ENCODE assay signal across 26 cellular contexts in the genomic region with DNA sequence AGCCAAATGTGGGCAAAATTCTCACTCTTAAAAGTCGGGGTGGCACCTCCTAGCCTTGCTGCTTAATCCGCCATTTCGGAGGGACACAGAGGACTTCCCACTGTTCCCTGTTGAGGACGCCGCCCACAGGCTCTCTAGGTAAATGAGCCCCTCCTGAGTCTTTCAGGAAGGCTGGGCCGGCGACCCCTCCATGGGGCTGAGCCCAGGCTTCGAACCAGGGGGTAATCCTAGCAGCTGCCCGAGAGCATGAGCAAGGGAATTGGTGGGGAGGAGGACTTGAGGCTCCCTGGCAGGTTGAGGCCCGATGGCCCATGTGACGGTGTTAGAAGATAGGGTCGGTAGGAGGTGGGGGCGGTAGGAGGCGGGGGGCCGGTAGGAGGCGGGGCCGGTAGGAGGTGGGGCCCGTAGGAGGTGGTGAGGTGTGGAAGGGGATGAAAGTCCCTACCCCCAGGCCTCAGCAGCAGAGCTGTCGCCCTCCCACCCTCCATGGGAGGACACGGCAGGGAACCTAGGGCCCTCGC.
"Had no signal": no experiment of that assay in that cellular context is flagged by ENCODE, and none has a peak within 500 bp of the region (broad histone marks: within the 10 kb centered on the region; RNA-seq: fewer than 3 reads in every experiment).

No MANE protein-coding gene starts in this region.

- H3K27ac Mint-ChIP-seq: activated CD4-positive, alpha-beta T cell treated with anti-CD3 and anti-CD28 coated beads, Interleukin-2, amount 10 ng/mL, durations not matched to agents 7 days and 5 days; activated CD8-positive, alpha-beta memory T cell treated with anti-CD3 and anti-CD28 coated beads, Interleukin-2, amount 10 ng/mL, durations not matched to agents 7 days and 5 days; activated CD8-positive, alpha-beta T cell treated with anti-CD3 and anti-CD28 coated beads for 36 hours; stimulated activated naive B cell treated with anti-CD40 and anti-IgM and Interleukin-4, amounts not matched to agents 10 μg/mL and 1 μg/mL and 100 μg/mL, for 72 hours; T-helper 1 cell treated with Interleukin-12 subunit alpha and Interleukin-12 subunit beta and Interleukin-4 antibody, amounts not matched to agents 30 μg/mL and 1 μg/mL, for 36 hours; type B pancreatic cell had no signal

- H3K27me3 ChIP-seq: esophagus squamous epithelium, gastroesophageal sphincter, heart right ventricle, sigmoid colon, vagina had no signal

- H3K9me3 Mint-ChIP-seq: activated CD4-positive, alpha-beta T cell treated with anti-CD3 and anti-CD28 coated beads, Interleukin-2, amount 10 ng/mL, durations not matched to agents 7 days and 5 days; activated CD8-positive, alpha-beta T cell treated with anti-CD3 and anti-CD28 coated beads for 36 hours; brain; naive B cell; neural crest cell; stimulated activated naive B cell treated with anti-CD40 and anti-IgM and Interleukin-4, amounts not matched to agents 10 μg/mL and 1 μg/mL and 100 μg/mL, for 72 hours; T-helper 1 cell treated with Interleukin-12 subunit alpha and Interleukin-12 subunit beta and Interleukin-4 antibody, amounts not matched to agents 30 μg/mL and 1 μg/mL, for 36 hours; type B pancreatic cell had no signal

- H3K27me3 Mint-ChIP-seq: activated CD4-positive, alpha-beta T cell treated with anti-CD3 and anti-CD28 coated beads, Interleukin-2, amount 10 ng/mL, durations not matched to agents 7 days and 5 days; activated CD8-positive, alpha-beta T cell treated with anti-CD3 and anti-CD28 coated beads for 36 hours; naive B cell; stimulated activated naive B cell treated with anti-CD40 and anti-IgM and Interleukin-4, amounts not matched to agents 10 μg/mL and 1 μg/mL and 100 μg/mL, for 72 hours; type B pancreatic cell had no signal

- H3K36me3 ChIP-seq: vagina had no signal

- FAIRE-seq: kidney had no signal

- H3K9me3 ChIP-seq: esophagus squamous epithelium, gastroesophageal sphincter, heart right ventricle, lower lobe of right lung, sigmoid colon, thoracic aorta, vagina had no signal

- DNase-seq: activated CD4-positive, alpha-beta T cell treated with anti-CD3 and anti-CD28 coated beads, Interleukin-2, amount 10 ng/mL, durations not matched to agents 7 days and 5 days; activated CD4-positive, CD25-positive, alpha-beta regulatory T cell treated with anti-CD3 and anti-CD28 coated beads, Interleukin-2, amount 50 U/mL, for 72 hours; activated CD8-positive, alpha-beta memory T cell treated with anti-CD3 and anti-CD28 coated beads, Interleukin-2, amount 10 ng/mL, durations not matched to agents 7 days and 5 days; activated CD8-positive, alpha-beta T cell treated with anti-CD3 and anti-CD28 coated beads for 36 hours; activated gamma-delta T cell; activated naive CD4-positive, alpha-beta T cell treated with anti-CD3 and anti-CD28 coated beads, Interleukin-2, amount 50 U/mL, for 16 hours; activated T-cell treated with anti-CD3 and anti-CD28 coated beads for 4 hours; aorta; central memory CD4-positive, alpha-beta T cell; esophagus squamous epithelium; heart right ventricle; kidney; lower lobe of right lung; mesendoderm; naive B cell; sigmoid colon; stimulated activated CD4-positive, alpha-beta T cell treated with anti-CD3 and anti-CD28 coated beads, Interleukin-15, amount 100 ng/mL, for 24 hours; stimulated activated naive B cell treated with anti-CD40 and anti-IgM and Interleukin-4, amounts not matched to agents 10 μg/mL and 1 μg/mL and 100 μg/mL, for 72 hours had no signal

- H3K4me3 ChIP-seq: esophagus squamous epithelium, gastroesophageal sphincter, heart right ventricle, lower lobe of right lung, sigmoid colon, smooth muscle cell, thoracic aorta, vagina had no signal

- H3K36me3 Mint-ChIP-seq: activated CD8-positive, alpha-beta memory T cell treated with anti-CD3 and anti-CD28 coated beads, Interleukin-2, amount 10 ng/mL, durations not matched to agents 7 days and 5 days; brain; naive B cell had no signal

- H3K4me1 ChIP-seq: lower lobe of right lung had no signal

- H3K27ac ChIP-seq: esophagus squamous epithelium, gastroesophageal sphincter, heart right ventricle, lower lobe of right lung, sigmoid colon, thoracic aorta, vagina had no signal

- ATAC-seq: activated CD8-positive, alpha-beta memory T cell treated with anti-CD3 and anti-CD28 coated beads, Interleukin-2, amount 10 ng/mL, durations not matched to agents 7 days and 5 days; activated CD8-positive, alpha-beta T cell treated with anti-CD3 and anti-CD28 coated beads for 36 hours; gastroesophageal sphincter; heart right ventricle; lower lobe of right lung; stimulated activated naive B cell treated with anti-CD40 and anti-IgM and Interleukin-4, amounts not matched to agents 10 μg/mL and 1 μg/mL and 100 μg/mL, for 72 hours had no signal

- H3K4me2 ChIP-seq: smooth muscle cell had no signal

- H3K4me3 Mint-ChIP-seq: activated CD4-positive, alpha-beta T cell treated with anti-CD3 and anti-CD28 coated beads, Interleukin-2, amount 10 ng/mL, durations not matched to agents 7 days and 5 days; activated CD8-positive, alpha-beta memory T cell treated with anti-CD3 and anti-CD28 coated beads, Interleukin-2, amount 10 ng/mL, durations not matched to agents 7 days and 5 days; activated CD8-positive, alpha-beta T cell treated with anti-CD3 and anti-CD28 coated beads for 36 hours; brain; naive B cell; neural crest cell; stimulated activated naive B cell treated with anti-CD40 and anti-IgM and Interleukin-4, amounts not matched to agents 10 μg/mL and 1 μg/mL and 100 μg/mL, for 72 hours; T-helper 1 cell treated with Interleukin-12 subunit alpha and Interleukin-12 subunit beta and Interleukin-4 antibody, amounts not matched to agents 30 μg/mL and 1 μg/mL, for 36 hours; type B pancreatic cell had no signal
